In the genomic region with DNA sequence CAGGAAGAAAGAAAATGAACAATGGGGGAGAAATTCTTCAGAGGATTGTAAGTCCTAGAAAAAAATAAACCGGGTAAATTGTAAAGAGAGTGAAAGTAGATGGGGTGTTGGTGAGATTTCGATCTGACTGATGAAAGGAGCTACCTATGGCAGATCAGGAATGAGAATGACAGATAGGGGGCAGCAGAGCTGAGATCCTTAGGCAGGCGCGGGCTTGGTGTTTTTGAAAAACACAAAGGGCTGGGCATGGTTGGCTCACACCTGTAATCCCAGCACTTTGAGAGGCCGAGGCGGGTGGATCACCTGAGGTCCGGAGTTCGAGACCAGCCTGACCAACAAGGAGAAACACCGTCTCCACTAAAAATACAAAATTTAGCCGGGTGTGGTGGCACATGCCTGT, we compare ENCODE assay signal across 17 cellular contexts.
DNase-seq lines count a peak whose midpoint lies in the region; ATAC-seq, FAIRE-seq and TF ChIP-seq lines count a peak whose summit lies in the region.
"Had no signal": no experiment of that assay in that cellular context is flagged by ENCODE, and none has a peak within 500 bp of the region (broad histone marks: within the 10 kb centered on the region; RNA-seq: fewer than 3 reads in every experiment).

No MANE protein-coding gene starts in this region.

- no peak for DNase-seq in SK-N-SH
- no peak for DNase-seq in brain microvascular endothelial cell
- DNase-seq in retinal pigment epithelial cell (ENCODE audit: low read depth) = no peak
- DNase-seq in SKM-1 (lab: John Stamatoyannopoulos, UW; ENCODE audit: unreplicated experiment) = no peak
- no peak for DNase-seq in NCI-H1105 treated with DMSO at 0.1 percent for 48 hours (lab: John Stamatoyannopoulos, UW)
- no peak for DNase-seq in frontal cortex (ENCODE audit: low spot score in 2 of 2)
- DNase-seq: activated T-cell treated with anti-CD3 and anti-CD28 coated beads, Interleukin-2, amount 50 U/mL, for 1 hour; mesenchymal stem cell; NCI-H1436; NCI-H510A treated with DMSO at 0.1 percent for 48 hours had no signal

- no peaks in the 10 kb centered on the region for H3K9me3 ChIP-seq in SK-N-SH
- H3K9me3 ChIP-seq: right atrium auricular region, suprapubic skin had no signal

- in situ Hi-C loops in brain microvascular endothelial cell (cut with HindIII; ENCODE audit: low pct_ligation_motif_present, low sequenced_read_pairs) = no loop called here

- no peak for TF ChIP-seq RAD21 in SK-N-SH (IDR thresholded peaks at IDR 0.05; ENCODE audit: low read length)

- no peak overlapping the region for H3K9ac ChIP-seq in SK-N-SH

- 81% methylated on average over 10 of the region's 10 CpGs for WGBS in SK-N-SH (ENCODE audit: low lambda C conversion rate)

- H3K79me2 ChIP-seq in SK-N-SH (ENCODE audit: insufficient read depth) = no peaks in the 10 kb centered on the region

- H3K27ac ChIP-seq in SK-N-SH (ENCODE audit: low read depth in 2 of 2, low read length in 1 of 2) (no peak overlapping the region), brain microvascular endothelial cell (no peak overlapping the region)
- H3K27ac ChIP-seq: right atrium auricular region, RWPE1, suprapubic skin had no signal

- no peak for TF ChIP-seq EP300 in SK-N-SH (IDR thresholded peaks at IDR 0.05; ENCODE audit: borderline replicate concordance in 1 of 2, low read depth in 1 of 2, low read length in 1 of 2)

- no peak overlapping the region for H3K4me2 ChIP-seq in SK-N-SH

- no peak overlapping the region for H3K4me3 ChIP-seq in SK-N-SH (ENCODE audit: low read depth in 2 of 2, low read length in 1 of 2)
- H3K4me3 ChIP-seq in brain microvascular endothelial cell (ENCODE audit: low read depth, low read length) = no peak overlapping the region
- no peak overlapping the region for H3K4me3 ChIP-seq in retinal pigment epithelial cell (ENCODE audit: low read length)
- H3K4me3 ChIP-seq: right atrium auricular region, suprapubic skin had no signal

- H3K36me3 ChIP-seq in SK-N-SH (replicated peaks in 1 of 2; ENCODE audit: control insufficient read depth in 1 of 2, insufficient read depth in 2 of 2, low read length in 1 of 2) (no peaks in the 10 kb centered on the region), brain microvascular endothelial cell (replicated peaks) (no peaks in the 10 kb centered on the region)
- H3K36me3 ChIP-seq: right atrium auricular region, suprapubic skin had no signal

- TF ChIP-seq CTCF in SK-N-SH (IDR thresholded peaks at IDR 0.05) (peak; percentile 42), LNCAP (IDR thresholded peaks at IDR 0.05) (peak; percentile 16; the same call in 1 of the 2 replicates), brain microvascular endothelial cell (IDR thresholded peaks at IDR 0.05; ENCODE audit: low read depth, low read length, missing control alignments) (peak; percentile 16), retinal pigment epithelial cell (conservative IDR thresholded peaks at IDR 0.05; ENCODE audit: low read depth, low read length) (peak; percentile 22)

- no peak overlapping the region for H2AFZ ChIP-seq in SK-N-SH (ENCODE audit: low read depth)

- H3K4me1 ChIP-seq in SK-N-SH (ENCODE audit: control insufficient read depth in 1 of 2, insufficient read depth in 2 of 2, low read depth in 1 of 2, low read length in 1 of 2) = no peaks in the 10 kb centered on the region
- H3K4me1 ChIP-seq: right atrium auricular region, suprapubic skin had no signal

- CTCF ChIA-PET in SK-N-SH (lab: Yijun Ruan, JAX) = no interaction called here

- H3K27me3 ChIP-seq in SK-N-SH (ENCODE audit: insufficient read depth) (no peaks in the 10 kb centered on the region), brain microvascular endothelial cell (replicated peaks) (no peaks in the 10 kb centered on the region)
- H3K27me3 ChIP-seq: right atrium auricular region, suprapubic skin had no signal

- ATAC-seq in SK-N-SH treated with all-trans-retinoic acid at 6 μM for 48 hours = no peak

- POLR2A ChIA-PET in SK-N-SH (lab: Yijun Ruan, JAX) = no interaction called here

- no peaks in the 10 kb centered on the region for H3K9me2 ChIP-seq in SK-N-SH

- FAIRE-seq in frontal cortex (lab: Jason Lieb, UNC) = no peak
- FAIRE-seq: endothelial cell of umbilical vein, islet of Langerhans had no signal

- H4K20me1 ChIP-seq in SK-N-SH (ENCODE audit: insufficient read depth) = no peaks in the 10 kb centered on the region

- H3F3A ChIP-seq in SK-N-SH (replicated peaks; ENCODE audit: insufficient read depth) = no peaks in the 10 kb centered on the region

TF ChIP-seq in SK-N-SH, 30 proteins besides CTCF, POLR2A, EP300 and RAD21:
- TF ChIP-seq, protein P1, sequence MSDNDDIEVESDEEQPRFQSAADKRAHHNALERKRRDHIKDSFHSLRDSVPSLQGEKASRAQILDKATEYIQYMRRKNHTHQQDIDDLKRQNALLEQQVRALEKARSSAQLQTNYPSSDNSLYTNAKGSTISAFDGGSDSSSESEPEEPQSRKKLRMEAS (IDR thresholded peaks at IDR 0.05; ENCODE audit: low read depth) = no peak
- TF ChIP-seq, protein P2, sequence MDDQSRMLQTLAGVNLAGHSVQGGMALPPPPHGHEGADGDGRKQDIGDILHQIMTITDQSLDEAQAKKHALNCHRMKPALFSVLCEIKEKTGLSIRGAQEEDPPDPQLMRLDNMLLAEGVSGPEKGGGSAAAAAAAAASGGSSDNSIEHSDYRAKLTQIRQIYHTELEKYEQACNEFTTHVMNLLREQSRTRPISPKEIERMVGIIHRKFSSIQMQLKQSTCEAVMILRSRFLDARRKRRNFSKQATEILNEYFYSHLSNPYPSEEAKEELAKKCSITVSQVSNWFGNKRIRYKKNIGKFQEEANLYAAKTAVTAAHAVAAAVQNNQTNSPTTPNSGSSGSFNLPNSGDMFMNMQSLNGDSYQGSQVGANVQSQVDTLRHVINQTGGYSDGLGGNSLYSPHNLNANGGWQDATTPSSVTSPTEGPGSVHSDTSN (IDR thresholded peaks at IDR 0.05) = no peak
- TF ChIP-seq ELF1 (IDR thresholded peaks at IDR 0.05) (no peak), NRF1 (IDR thresholded peaks at IDR 0.05; ENCODE audit: low read depth, low read length) (no peak)

TF ChIP-seq in SK-N-SH treated with all-trans-retinoic acid at 6 μM for 48 hours, 23 proteins besides CTCF, POLR2A, EP300 and RAD21:
- TF ChIP-seq ZC3H10 (CRISPR knock-in tag; IDR thresholded peaks at IDR 0.05) (no peak), ZNF70 (CRISPR knock-in tag; IDR thresholded peaks at IDR 0.05) (no peak), ARNTL (CRISPR knock-in tag; IDR thresholded peaks at IDR 0.05; ENCODE audit: borderline replicate concordance, low read depth) (no peak), ZNF8 (CRISPR knock-in tag; IDR thresholded peaks at IDR 0.05) (no peak)
- TF ChIP-seq, protein P3, sequence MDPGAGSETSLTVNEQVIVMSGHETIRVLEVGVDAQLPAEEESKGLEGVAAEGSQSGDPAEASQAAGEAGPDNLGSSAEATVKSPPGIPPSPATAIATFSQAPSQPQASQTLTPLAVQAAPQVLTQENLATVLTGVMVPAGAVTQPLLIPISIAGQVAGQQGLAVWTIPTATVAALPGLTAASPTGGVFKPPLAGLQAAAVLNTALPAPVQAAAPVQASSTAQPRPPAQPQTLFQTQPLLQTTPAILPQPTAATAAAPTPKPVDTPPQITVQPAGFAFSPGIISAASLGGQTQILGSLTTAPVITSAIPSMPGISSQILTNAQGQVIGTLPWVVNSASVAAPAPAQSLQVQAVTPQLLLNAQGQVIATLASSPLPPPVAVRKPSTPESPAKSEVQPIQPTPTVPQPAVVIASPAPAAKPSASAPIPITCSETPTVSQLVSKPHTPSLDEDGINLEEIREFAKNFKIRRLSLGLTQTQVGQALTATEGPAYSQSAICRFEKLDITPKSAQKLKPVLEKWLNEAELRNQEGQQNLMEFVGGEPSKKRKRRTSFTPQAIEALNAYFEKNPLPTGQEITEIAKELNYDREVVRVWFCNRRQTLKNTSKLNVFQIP (CRISPR knock-in tag; IDR thresholded peaks at IDR 0.05; ENCODE audit: borderline replicate concordance, low read depth) = no peak
- TF ChIP-seq, protein P4, sequence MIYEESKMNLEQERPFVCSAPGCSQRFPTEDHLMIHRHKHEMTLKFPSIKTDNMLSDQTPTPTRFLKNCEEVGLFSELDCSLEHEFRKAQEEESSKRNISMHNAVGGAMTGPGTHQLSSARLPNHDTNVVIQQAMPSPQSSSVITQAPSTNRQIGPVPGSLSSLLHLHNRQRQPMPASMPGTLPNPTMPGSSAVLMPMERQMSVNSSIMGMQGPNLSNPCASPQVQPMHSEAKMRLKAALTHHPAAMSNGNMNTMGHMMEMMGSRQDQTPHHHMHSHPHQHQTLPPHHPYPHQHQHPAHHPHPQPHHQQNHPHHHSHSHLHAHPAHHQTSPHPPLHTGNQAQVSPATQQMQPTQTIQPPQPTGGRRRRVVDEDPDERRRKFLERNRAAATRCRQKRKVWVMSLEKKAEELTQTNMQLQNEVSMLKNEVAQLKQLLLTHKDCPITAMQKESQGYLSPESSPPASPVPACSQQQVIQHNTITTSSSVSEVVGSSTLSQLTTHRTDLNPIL (CRISPR knock-in tag; IDR thresholded peaks at IDR 0.05; ENCODE audit: low read depth) = no peak
